Comparison of ENCODE assay signal across 1 cellular context in genomic region chr12:120725659-120726509, GRCh38.
TF ChIP-seq lines count a peak whose summit lies in the region.

A gene with protein sequence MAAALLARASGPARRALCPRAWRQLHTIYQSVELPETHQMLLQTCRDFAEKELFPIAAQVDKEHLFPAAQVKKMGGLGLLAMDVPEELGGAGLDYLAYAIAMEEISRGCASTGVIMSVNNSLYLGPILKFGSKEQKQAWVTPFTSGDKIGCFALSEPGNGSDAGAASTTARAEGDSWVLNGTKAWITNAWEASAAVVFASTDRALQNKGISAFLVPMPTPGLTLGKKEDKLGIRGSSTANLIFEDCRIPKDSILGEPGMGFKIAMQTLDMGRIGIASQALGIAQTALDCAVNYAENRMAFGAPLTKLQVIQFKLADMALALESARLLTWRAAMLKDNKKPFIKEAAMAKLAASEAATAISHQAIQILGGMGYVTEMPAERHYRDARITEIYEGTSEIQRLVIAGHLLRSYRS (plus strand): TSS chr12:120725826. CDS start chr12:120725886, 60 bp downstream.

TF ChIP-seq in H1, 55 proteins besides CTCF, POLR2A, EP300 and RAD21:
- TF ChIP-seq KDM4A (IDR thresholded peaks at IDR 0.05; ENCODE audit: low read depth, low read length, severe bottlenecking): peak; percentile 80
- TF ChIP-seq TAF1 (IDR thresholded peaks at IDR 0.05; ENCODE audit: low read depth, low read length): peak; percentile 71
- no peak for TF ChIP-seq SIX5 (IDR thresholded peaks at IDR 0.05; ENCODE audit: low read depth, low read length)
- peak; percentile 34; the same call in 1 of the 2 replicates for TF ChIP-seq SP4 (IDR thresholded peaks at IDR 0.05; ENCODE audit: low read length)
- peak; percentile 66; the same call in 1 of the 2 replicates for TF ChIP-seq RBBP5 (IDR thresholded peaks at IDR 0.05; ENCODE audit: borderline replicate concordance, low read depth, low read length)
- 0 out of 4 replicates have a peak, but pooled peaks of 1 of the 2 experiments have one; percentile 55 for TF ChIP-seq SIN3A (conservative IDR thresholded peaks at IDR 0.05 in 1 of 2, IDR thresholded peaks at IDR 0.05 in 1 of 2; ENCODE audit: low read depth in 1 of 2, low read length in 2 of 2)
- TF ChIP-seq ASH2L (IDR thresholded peaks at IDR 0.05; ENCODE audit: low read length): peak; percentile 31
- TF ChIP-seq FOSL1 (IDR thresholded peaks at IDR 0.05; ENCODE audit: insufficient read depth, low read depth, low read length): 0 out of 2 replicates have a peak, but pooled peaks have one; percentile 25
- peak; percentile 52; the same call in 1 of the 2 replicates for TF ChIP-seq SP1 (IDR thresholded peaks at IDR 0.05; ENCODE audit: low read depth, low read length)
- TF ChIP-seq PHF8 (conservative IDR thresholded peaks at IDR 0.05; ENCODE audit: low read depth, low read length): peak; percentile 56
- 0 out of 2 replicates have a peak, but pooled peaks have one; percentile 53 for TF ChIP-seq POLR2AphosphoS5 (IDR thresholded peaks at IDR 0.05; ENCODE audit: low read depth, low read length)
- no peak for TF ChIP-seq KDM5A (IDR thresholded peaks at IDR 0.05; ENCODE audit: low read length)
- peak; percentile 88 for TF ChIP-seq YY1 (IDR thresholded peaks at IDR 0.05; ENCODE audit: low read depth, low read length)
- TF ChIP-seq CEBPB (IDR thresholded peaks at IDR 0.05; ENCODE audit: low read depth, low read length): no peak
- TF ChIP-seq TBP (IDR thresholded peaks at IDR 0.05; ENCODE audit: low read depth, low read length): peak; percentile 14; the same call in 1 of the 2 replicates
- peak; percentile 44; the same call in 1 of the 2 replicates for TF ChIP-seq MAX (IDR thresholded peaks at IDR 0.05)
